ENCODE assay signal across 1 cellular context in the genomic region with DNA sequence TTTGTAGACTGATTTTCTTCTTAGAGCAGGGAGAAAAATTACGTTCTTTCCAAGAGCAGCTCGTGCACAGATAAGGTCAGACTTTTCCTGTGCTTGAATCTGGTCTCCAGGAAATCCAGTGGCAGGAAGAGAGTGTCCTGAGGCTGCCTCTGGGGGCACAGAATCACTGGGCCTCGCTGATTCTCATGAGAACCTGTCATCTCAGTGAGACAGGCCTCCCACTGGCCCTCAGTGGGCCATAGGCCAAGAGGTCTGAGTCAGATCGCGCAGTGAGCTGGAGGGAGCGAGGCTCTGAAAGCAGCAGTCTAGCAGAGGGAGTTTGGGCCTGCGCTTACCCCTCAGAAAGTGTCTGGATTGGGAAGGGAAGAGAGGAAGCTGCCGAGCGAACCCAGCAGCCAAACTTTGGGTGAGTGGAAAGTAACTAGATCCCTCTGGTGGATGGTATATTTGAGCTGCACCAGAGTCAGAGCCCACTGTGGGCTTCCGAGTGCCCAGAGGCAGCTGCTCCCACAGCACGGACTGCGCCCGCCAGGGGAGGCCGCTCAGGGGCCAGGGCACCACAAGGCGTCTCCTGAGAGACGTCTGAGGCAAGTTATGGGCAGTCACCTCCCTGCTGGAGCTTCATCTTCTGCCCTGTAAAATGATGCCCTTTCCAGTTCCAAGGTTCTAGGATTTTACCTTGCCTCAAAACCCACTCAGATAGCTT.
A peak's percentile ranks its signal among the peaks of the same experiment; 100 is the strongest.
TF ChIP-seq lines count a peak whose summit lies in the region.

No MANE protein-coding gene starts in this region.

TF ChIP-seq in HepG2, 621 proteins besides CTCF, POLR2A, EP300 and RAD21 (continued from another document):
- TF ChIP-seq PCBP1 (IDR thresholded peaks at IDR 0.05; ENCODE audit: borderline replicate concordance, low read depth, low read length) (no peak), MIER2 (CRISPR knock-in tag; IDR thresholded peaks at IDR 0.05) (no peak), ZC3H13 (CRISPR knock-in tag; IDR thresholded peaks at IDR 0.05) (0 out of 2 replicates have a peak, but pooled peaks have one; percentile 2)
- TF ChIP-seq, protein P1, sequence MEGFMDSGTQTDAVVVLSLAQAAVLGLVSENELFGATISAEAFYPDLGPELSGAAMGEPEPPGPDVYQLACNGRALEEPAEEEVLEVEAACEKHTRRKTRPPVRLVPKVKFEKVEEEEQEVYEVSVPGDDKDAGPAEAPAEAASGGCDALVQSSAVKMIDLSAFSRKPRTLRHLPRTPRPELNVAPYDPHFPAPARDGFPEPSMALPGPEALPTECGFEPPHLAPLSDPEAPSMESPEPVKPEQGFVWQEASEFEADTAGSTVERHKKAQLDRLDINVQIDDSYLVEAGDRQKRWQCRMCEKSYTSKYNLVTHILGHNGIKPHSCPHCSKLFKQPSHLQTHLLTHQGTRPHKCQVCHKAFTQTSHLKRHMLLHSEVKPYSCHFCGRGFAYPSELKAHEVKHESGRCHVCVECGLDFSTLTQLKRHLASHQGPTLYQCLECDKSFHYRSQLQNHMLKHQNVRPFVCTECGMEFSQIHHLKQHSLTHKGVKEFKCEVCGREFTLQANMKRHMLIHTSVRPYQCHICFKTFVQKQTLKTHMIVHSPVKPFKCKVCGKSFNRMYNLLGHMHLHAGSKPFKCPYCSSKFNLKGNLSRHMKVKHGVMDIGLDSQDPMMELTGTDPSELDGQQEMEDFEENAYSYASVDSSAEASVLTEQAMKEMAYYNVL (CRISPR knock-in tag; IDR thresholded peaks at IDR 0.05; ENCODE audit: borderline replicate concordance) = no peak
- TF ChIP-seq, protein P2, sequence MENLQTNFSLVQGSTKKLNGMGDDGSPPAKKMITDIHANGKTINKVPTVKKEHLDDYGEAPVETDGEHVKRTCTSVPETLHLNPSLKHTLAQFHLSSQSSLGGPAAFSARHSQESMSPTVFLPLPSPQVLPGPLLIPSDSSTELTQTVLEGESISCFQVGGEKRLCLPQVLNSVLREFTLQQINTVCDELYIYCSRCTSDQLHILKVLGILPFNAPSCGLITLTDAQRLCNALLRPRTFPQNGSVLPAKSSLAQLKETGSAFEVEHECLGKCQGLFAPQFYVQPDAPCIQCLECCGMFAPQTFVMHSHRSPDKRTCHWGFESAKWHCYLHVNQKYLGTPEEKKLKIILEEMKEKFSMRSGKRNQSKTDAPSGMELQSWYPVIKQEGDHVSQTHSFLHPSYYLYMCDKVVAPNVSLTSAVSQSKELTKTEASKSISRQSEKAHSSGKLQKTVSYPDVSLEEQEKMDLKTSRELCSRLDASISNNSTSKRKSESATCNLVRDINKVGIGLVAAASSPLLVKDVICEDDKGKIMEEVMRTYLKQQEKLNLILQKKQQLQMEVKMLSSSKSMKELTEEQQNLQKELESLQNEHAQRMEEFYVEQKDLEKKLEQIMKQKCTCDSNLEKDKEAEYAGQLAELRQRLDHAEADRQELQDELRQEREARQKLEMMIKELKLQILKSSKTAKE (CRISPR knock-in tag; IDR thresholded peaks at IDR 0.05; ENCODE audit: borderline replicate concordance) = no peak
